Comparison of ENCODE assay signal across 13 cellular contexts in genomic region chr6:131787955-131788712, GRCh38. TPM values are rescaled to one million over a fixed set of nuclear protein-coding genes. Genes with fewer than 3 reads are reported as not detected.
A peak's percentile ranks its signal among the peaks of the same experiment; 100 is the strongest.
DNase-seq lines count a peak whose midpoint lies in the region; ATAC-seq and TF ChIP-seq lines count a peak whose summit lies in the region.
"Had no signal": no experiment of that assay in that cellular context is flagged by ENCODE, and none has a peak within 500 bp of the region (broad histone marks: within the 10 kb centered on the region; RNA-seq: fewer than 3 reads in every experiment).

No MANE protein-coding gene starts in this region.

- H3K36me3 Mint-ChIP-seq in WTC11 = no peaks in the 10 kb centered on the region
- no peaks in the 10 kb centered on the region for H3K36me3 Mint-ChIP-seq in stimulated activated memory B cell treated with anti-CD40 and anti-IgM and Interleukin-4, amounts not matched to agents 10 μg/mL and 1 μg/mL and 100 μg/mL, for 72 hours
- H3K36me3 Mint-ChIP-seq: activated CD8-positive, alpha-beta memory T cell treated with anti-CD3 and anti-CD28 coated beads, Interleukin-2, amount 10 ng/mL, durations not matched to agents 7 days and 5 days had no signal

- peaks cover 11% of the 10 kb centered on the region for H3K27me3 Mint-ChIP-seq in WTC11 (ENCODE audit: low read depth)
- H3K27me3 Mint-ChIP-seq in stimulated activated memory B cell treated with anti-CD40 and anti-IgM and Interleukin-4, amounts not matched to agents 10 μg/mL and 1 μg/mL and 100 μg/mL, for 72 hours = no peaks in the 10 kb centered on the region
- H3K27me3 Mint-ChIP-seq: progenitor cell of endocrine pancreas had no signal

- TF ChIP-seq CTCF in WTC11 (IDR thresholded peaks at IDR 0.05) = no peak

- no peaks in the 10 kb centered on the region for H3K4me1 ChIP-seq in aorta (ENCODE audit: control insufficient read depth in 1 of 2, insufficient read depth in 2 of 2, low read length in 2 of 2)

- intact Hi-C loops in Right ventricle myocardium inferior (cut with DNase I) = no loop called here
- intact Hi-C loops in cardiac septum (cut with DNase I) = no loop called here
- intact Hi-C loops in left ventricle myocardium superior (cut with micrococcal nuclease) = no loop called here
- intact Hi-C loops in aorta (cut with DNase I) = loop anchor here (5.0 to 10.0 kb wide), 3 partner anchors 91 to 124 kb away; no protein-coding TSS in a partner anchor

- POLR2A ChIA-PET in WTC11 (lab: Charles Lee) = interaction anchor here (1.0 kb wide), 1 partner anchor 122 kb away, joined by 3 read pairs; no protein-coding TSS in a partner anchor

- peaks cover 10% of the 10 kb centered on the region for H3K4me1 Mint-ChIP-seq in WTC11
- no peaks in the 10 kb centered on the region for H3K4me1 Mint-ChIP-seq in stimulated activated memory B cell treated with anti-CD40 and anti-IgM and Interleukin-4, amounts not matched to agents 10 μg/mL and 1 μg/mL and 100 μg/mL, for 72 hours

- H3K9me3 Mint-ChIP-seq in WTC11 = no peaks in the 10 kb centered on the region
- no peaks in the 10 kb centered on the region for H3K9me3 Mint-ChIP-seq in stimulated activated memory B cell treated with anti-CD40 and anti-IgM and Interleukin-4, amounts not matched to agents 10 μg/mL and 1 μg/mL and 100 μg/mL, for 72 hours

- no peak overlapping the region for H3K27ac Mint-ChIP-seq in WTC11
- H3K27ac Mint-ChIP-seq in stimulated activated memory B cell treated with anti-CD40 and anti-IgM and Interleukin-4, amounts not matched to agents 10 μg/mL and 1 μg/mL and 100 μg/mL, for 72 hours = no peak overlapping the region
- H3K27ac Mint-ChIP-seq: activated CD8-positive, alpha-beta memory T cell treated with anti-CD3 and anti-CD28 coated beads, Interleukin-2, amount 10 ng/mL, durations not matched to agents 7 days and 5 days; progenitor cell of endocrine pancreas had no signal

- H3K9me3 ChIP-seq in aorta (ENCODE audit: control insufficient read depth, low read length) = no peaks in the 10 kb centered on the region

- CTCF ChIA-PET in WTC11 (lab: Charles Lee) = interaction anchor here (0.6 to 1.9 kb wide), 7 partner anchors 11 to 504 kb away, joined by 3 to 22 read pairs (median 4); partner anchors contain the start of gene MED23

- H3K27ac ChIP-seq in aorta (ENCODE audit: low read depth in 1 of 2, low read length in 2 of 2) = no peak overlapping the region

- no peak overlapping the region for H3K4me3 Mint-ChIP-seq in WTC11
- H3K4me3 Mint-ChIP-seq in stimulated activated memory B cell treated with anti-CD40 and anti-IgM and Interleukin-4, amounts not matched to agents 10 μg/mL and 1 μg/mL and 100 μg/mL, for 72 hours = no peak overlapping the region
- H3K4me3 Mint-ChIP-seq: activated CD8-positive, alpha-beta memory T cell treated with anti-CD3 and anti-CD28 coated beads, Interleukin-2, amount 10 ng/mL, durations not matched to agents 7 days and 5 days had no signal

- WGBS in aorta, 2 donors = 30 to 37% methylated on average over 6 of the region's 6 CpGs

- H3K36me3 ChIP-seq in aorta (ENCODE audit: control insufficient read depth in 1 of 2, insufficient read depth in 2 of 2, low read length in 1 of 2) = no peaks in the 10 kb centered on the region

- peak; percentile 54 for ATAC-seq in Right ventricle myocardium inferior
- ATAC-seq in WTC11 = peak; percentile 71
- ATAC-seq in left ventricle myocardium superior = peak; percentile 63
- ATAC-seq in aorta (ENCODE audit: low FRiP score) = peak; percentile 48
- ATAC-seq in GM21786 (IDR thresholded peaks at IDR 0.05; ENCODE audit: unreplicated experiment) = no peak
- ATAC-seq in stimulated activated memory B cell treated with anti-CD40 and anti-IgM and Interleukin-4, amounts not matched to agents 10 μg/mL and 1 μg/mL and 100 μg/mL, for 72 hours = no peak
- ATAC-seq: activated CD8-positive, alpha-beta memory T cell treated with anti-CD3 and anti-CD28 coated beads, Interleukin-2, amount 10 ng/mL, durations not matched to agents 7 days and 5 days; left colon had no signal

- H3K4me3 ChIP-seq in aorta (ENCODE audit: low read length in 2 of 2) = no peak overlapping the region

- H3K27me3 ChIP-seq in aorta (ENCODE audit: control insufficient read depth in 1 of 2, insufficient read depth in 2 of 2, low read length in 1 of 2) = no peaks in the 10 kb centered on the region

- no peak for DNase-seq in Right ventricle myocardium inferior (ENCODE audit: missing footprints)
- DNase-seq in cardiac septum (ENCODE audit: low spot score) = no peak
- no peak for DNase-seq in WTC11 (ENCODE audit: low spot score)
- DNase-seq in left ventricle myocardium superior = peak; percentile 38
- DNase-seq in aorta = no peak
- no peak for DNase-seq in SK-N-DZ (ENCODE audit: low spot score)
- DNase-seq: activated CD8-positive, alpha-beta memory T cell treated with anti-CD3 and anti-CD28 coated beads, Interleukin-2, amount 10 ng/mL, durations not matched to agents 7 days and 5 days; AML-193; NK-92 treated with Interleukin-12 subunit alpha and Interleukin-12 subunit beta, amount 100 ng/mL, for 24 hours had no signal

TF ChIP-seq in WTC11, 78 proteins besides CTCF, POLR2A, EP300 and RAD21:
- TF ChIP-seq NFE2L1 (CRISPR knock-in tag; IDR thresholded peaks at IDR 0.05) (no peak), NFYB (CRISPR knock-in tag; conservative IDR thresholded peaks at IDR 0.05; ENCODE audit: low read depth) (no peak), GTF2I (CRISPR knock-in tag; conservative IDR thresholded peaks at IDR 0.05) (no peak), KAT7 (CRISPR knock-in tag; IDR thresholded peaks at IDR 0.05; ENCODE audit: borderline replicate concordance) (no peak), CBFB (CRISPR knock-in tag; IDR thresholded peaks at IDR 0.05; ENCODE audit: low read depth) (no peak), TCF7 (CRISPR knock-in tag; IDR thresholded peaks at IDR 0.05; ENCODE audit: low read depth) (no peak), FOXJ3 (CRISPR knock-in tag; IDR thresholded peaks at IDR 0.05; ENCODE audit: borderline replicate concordance) (no peak), ZNF416 (CRISPR knock-in tag; IDR thresholded peaks at IDR 0.05) (no peak), USF1 (CRISPR knock-in tag; IDR thresholded peaks at IDR 0.05) (no peak), OVOL2 (CRISPR knock-in tag; IDR thresholded peaks at IDR 0.05; ENCODE audit: borderline replicate concordance) (no peak), CDX4 (CRISPR knock-in tag; IDR thresholded peaks at IDR 0.05; ENCODE audit: borderline replicate concordance) (no peak), SMAD3 (CRISPR knock-in tag; IDR thresholded peaks at IDR 0.05; ENCODE audit: borderline replicate concordance) (no peak), ZBTB21 (CRISPR knock-in tag; IDR thresholded peaks at IDR 0.05; ENCODE audit: borderline replicate concordance) (no peak)
- TF ChIP-seq, protein P1, sequence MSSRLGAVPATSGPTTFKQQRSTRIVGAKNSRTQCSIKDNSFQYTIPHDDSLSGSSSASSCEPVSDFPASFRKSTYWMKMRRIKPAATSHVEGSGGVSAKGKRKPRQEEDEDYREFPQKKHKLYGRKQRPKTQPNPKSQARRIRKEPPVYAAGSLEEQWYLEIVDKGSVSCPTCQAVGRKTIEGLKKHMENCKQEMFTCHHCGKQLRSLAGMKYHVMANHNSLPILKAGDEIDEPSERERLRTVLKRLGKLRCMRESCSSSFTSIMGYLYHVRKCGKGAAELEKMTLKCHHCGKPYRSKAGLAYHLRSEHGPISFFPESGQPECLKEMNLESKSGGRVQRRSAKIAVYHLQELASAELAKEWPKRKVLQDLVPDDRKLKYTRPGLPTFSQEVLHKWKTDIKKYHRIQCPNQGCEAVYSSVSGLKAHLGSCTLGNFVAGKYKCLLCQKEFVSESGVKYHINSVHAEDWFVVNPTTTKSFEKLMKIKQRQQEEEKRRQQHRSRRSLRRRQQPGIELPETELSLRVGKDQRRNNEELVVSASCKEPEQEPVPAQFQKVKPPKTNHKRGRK (CRISPR knock-in tag; IDR thresholded peaks at IDR 0.05; ENCODE audit: borderline replicate concordance) = no peak
- TF ChIP-seq, protein P2, sequence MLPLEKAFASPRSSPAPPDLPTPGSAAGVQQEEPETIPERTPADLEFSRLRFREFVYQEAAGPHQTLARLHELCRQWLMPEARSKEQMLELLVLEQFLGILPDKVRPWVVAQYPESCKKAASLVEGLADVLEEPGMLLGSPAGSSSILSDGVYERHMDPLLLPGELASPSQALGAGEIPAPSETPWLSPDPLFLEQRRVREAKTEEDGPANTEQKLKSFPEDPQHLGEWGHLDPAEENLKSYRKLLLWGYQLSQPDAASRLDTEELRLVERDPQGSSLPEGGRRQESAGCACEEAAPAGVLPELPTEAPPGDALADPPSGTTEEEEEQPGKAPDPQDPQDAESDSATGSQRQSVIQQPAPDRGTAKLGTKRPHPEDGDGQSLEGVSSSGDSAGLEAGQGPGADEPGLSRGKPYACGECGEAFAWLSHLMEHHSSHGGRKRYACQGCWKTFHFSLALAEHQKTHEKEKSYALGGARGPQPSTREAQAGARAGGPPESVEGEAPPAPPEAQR (CRISPR knock-in tag; IDR thresholded peaks at IDR 0.05) = no peak

RNA-seq across cellular contexts. Expression of gene ENPP1, which starts 19.7 kb away (rescaled TPM):
- total RNA-seq in Right ventricle myocardium inferior (1.7 TPM), cardiac septum (3.3 TPM), WTC11 (2021) (29.7 to 34.9 TPM (median 30.8 TPM) in 3 replicates), left ventricle myocardium superior (1.4 TPM), aorta (10 to 100 TPM; 20.2 to 35.2 TPM)
- polyA plus RNA-seq in aorta = 1 to 10 TPM; 1.3 to 8.8 TPM
- 0.29 and 2.2 TPM in 2 replicates for polyA plus RNA-seq in SK-N-DZ (2014; cell fraction: cytosol; rRNA removed)
- polyA plus RNA-seq in SK-N-DZ (2014; cell fraction: nucleus; rRNA removed) = 0.53 and 0.61 TPM in 2 replicates

Comparison
In these comparisons a context has a peak if more than half of its experiments do, and no peak if none do; other contexts are left out.
1. ATAC-seq: peak in Right ventricle myocardium inferior (single experiment), WTC11 (single experiment), left ventricle myocardium superior (single experiment) and aorta (single experiment); none in GM21786 (single experiment) and stimulated activated memory B cell treated with anti-CD40 and anti-IgM and Interleukin-4, amounts not matched to agents 10 μg/mL and 1 μg/mL and 100 μg/mL, for 72 hours (single experiment).
2. intact Hi-C loops: an anchor here in aorta (5.0 to 10.0 kb wide); none called in Right ventricle myocardium inferior, cardiac septum and left ventricle myocardium superior.